9 cellular contexts compared by ENCODE assay signal in genomic region chr10:18610517-18610916, GRCh38. TPM values are rescaled to one million over a fixed set of nuclear protein-coding genes. Genes with fewer than 3 reads are reported as not detected.
DNase-seq lines count a peak whose midpoint lies in the region; ATAC-seq and TF ChIP-seq lines count a peak whose summit lies in the region.
"Had no signal": no experiment of that assay in that cellular context is flagged by ENCODE, and none has a peak within 500 bp of the region (broad histone marks: within the 10 kb centered on the region; RNA-seq: fewer than 3 reads in every experiment).

No MANE protein-coding gene starts in this region.

- no peaks in the 10 kb centered on the region for H3K27me3 ChIP-seq in endodermal cell (ENCODE audit: control insufficient read depth, insufficient read depth, low read length, poor library complexity, severe bottlenecking)
- H3K27me3 ChIP-seq in ovary = no peaks in the 10 kb centered on the region

- peaks cover 3% of the 10 kb centered on the region for H3K4me1 ChIP-seq in endodermal cell (ENCODE audit: control insufficient read depth, insufficient read depth, low read length)
- no peaks in the 10 kb centered on the region for H3K4me1 ChIP-seq in ovary (ENCODE audit: insufficient read depth)

- no peak for ATAC-seq in naive thymus-derived CD8-positive, alpha-beta T cell
- ATAC-seq in HG02571 (IDR thresholded peaks at IDR 0.05; ENCODE audit: unreplicated experiment) = no peak

- H3K9me3 ChIP-seq in endodermal cell (ENCODE audit: control insufficient read depth, low read length) (no peaks in the 10 kb centered on the region), ovary (no peaks in the 10 kb centered on the region)

- 76 to 85% methylated on average over 3 of the region's 3 CpGs for WGBS in endodermal cell (ENCODE audit: insufficient coverage in 1 of 2, insufficient read length in 1 of 2), 2 experiments
- WGBS in ovary, 3 donors = 65 to 68% (median 67%) methylated on average over 3 of the region's 3 CpGs

- H3K4me3 ChIP-seq in endodermal cell (ENCODE audit: low read length) (no peak overlapping the region), ovary (no peak overlapping the region)

- H3K9ac ChIP-seq in endodermal cell (ENCODE audit: extremely low read depth, low read length, poor library complexity, severe bottlenecking) = no peak overlapping the region

- H3K36me3 ChIP-seq in endodermal cell (ENCODE audit: control insufficient read depth, insufficient read depth, low read length) (peaks cover 40% of the 10 kb centered on the region), ovary (no peaks in the 10 kb centered on the region)

- peaks cover 27% of the 10 kb centered on the region for H3K36me3 Mint-ChIP-seq in endodermal cell (ENCODE audit: low read depth)
- peaks cover 6 to 66% (median 32%) of the 10 kb centered on the region in 3 donors for H3K36me3 Mint-ChIP-seq in naive thymus-derived CD8-positive, alpha-beta T cell

- intact Hi-C loops in ovary (cut with DNase I) = no loop called here

- POLR2A ChIA-PET in naive thymus-derived CD8-positive, alpha-beta T cell (lab: Charles Lee) = no interaction called here

- H3K4me1 Mint-ChIP-seq in endodermal cell = peaks cover 15% of the 10 kb centered on the region
- H3K4me1 Mint-ChIP-seq in naive thymus-derived CD8-positive, alpha-beta T cell = peaks cover 0 to 3% (median 0%) of the 10 kb centered on the region in 4 donors
- H3K4me1 Mint-ChIP-seq: central memory CD8-positive, alpha-beta T cell had no signal

- H3K27ac ChIP-seq in endodermal cell (ENCODE audit: low read depth, low read length) (no peak overlapping the region), ovary (no peak overlapping the region)

- H3K9me3 Mint-ChIP-seq in endodermal cell = no peaks in the 10 kb centered on the region
- H3K9me3 Mint-ChIP-seq in naive thymus-derived CD8-positive, alpha-beta T cell = no peaks in the 10 kb centered on the region
- H3K9me3 Mint-ChIP-seq: central memory CD8-positive, alpha-beta T cell had no signal

- TF ChIP-seq POLR2A in ovary (IDR thresholded peaks at IDR 0.05) = no peak

- no peak overlapping the region for H3K4me3 Mint-ChIP-seq in endodermal cell
- H3K4me3 Mint-ChIP-seq in naive thymus-derived CD8-positive, alpha-beta T cell = no peak overlapping the region
- H3K4me3 Mint-ChIP-seq: central memory CD8-positive, alpha-beta T cell had no signal

- TF ChIP-seq EP300 in ovary (IDR thresholded peaks at IDR 0.05) = no peak

- peak; percentile 32 for DNase-seq in DMS153 treated with DMSO at 0.1 percent for 48 hours (lab: John Stamatoyannopoulos, UW; ENCODE audit: unreplicated experiment)
- DNase-seq in NCI-H2227 treated with DMSO at 0.1 percent for 48 hours (lab: John Stamatoyannopoulos, UW) = peak; percentile 9
- DNase-seq in endodermal cell = peak; percentile 52
- DNase-seq in myocyte (ENCODE audit: low read depth) = peak; percentile 63
- no peak for DNase-seq in activated effector memory CD4-positive, alpha-beta T cell treated with Interleukin-2 at 50 U/mL for 16 hours
- no peak for DNase-seq in ovary
- no peak for DNase-seq in naive thymus-derived CD8-positive, alpha-beta T cell

- no peaks in the 10 kb centered on the region for H3K27me3 Mint-ChIP-seq in endodermal cell (ENCODE audit: insufficient read depth)
- no peaks in the 10 kb centered on the region for H3K27me3 Mint-ChIP-seq in naive thymus-derived CD8-positive, alpha-beta T cell
- H3K27me3 Mint-ChIP-seq: central memory CD8-positive, alpha-beta T cell had no signal

- peak overlapping the region; percentile 86 for H3K27ac Mint-ChIP-seq in endodermal cell
- H3K27ac Mint-ChIP-seq in naive thymus-derived CD8-positive, alpha-beta T cell = peak overlapping the region in 3 of 10 donors; percentile 19 to 58 (median 53)

- no peak for TF ChIP-seq CTCF in endodermal cell (conservative IDR thresholded peaks at IDR 0.05)
- TF ChIP-seq CTCF in ovary (IDR thresholded peaks at IDR 0.05) = no peak

RNA-seq across cellular contexts. Expression of gene NSUN6, which starts 40.9 kb away (rescaled TPM):
- total RNA-seq in endodermal cell (10 to 100 TPM; 10.6 to 15.4 TPM), myocyte (5.5 and 6.2 TPM in 2 replicates), ovary (10 to 100 TPM; 13.0 to 19.5 (median 15.5) TPM)
- polyA plus RNA-seq in endodermal cell (2013, experiment 1 of 2) = 18.4 TPM
- 15.6 TPM for polyA plus RNA-seq in endodermal cell (2013, experiment 2 of 2)
- polyA plus RNA-seq in myocyte (2012) = 4.4 TPM
- polyA plus RNA-seq in ovary = 1 to 10 TPM; 8.9 to 9.7 TPM
- 10 to 100 TPM; 39.6 to 42.4 TPM for total RNA-seq in naive thymus-derived CD8-positive, alpha-beta T cell
- 10 to 100 TPM in 1 of 3 donors, 1 to 10 TPM in 2; 5.3 to 10.8 (median 6.1) TPM for polyA plus RNA-seq in naive thymus-derived CD8-positive, alpha-beta T cell

RNA-seq across cellular contexts. Expression of gene ARL5B, which starts 48.7 kb away (rescaled TPM):
- 10 to 100 TPM; 44.8 to 55.4 TPM for total RNA-seq in endodermal cell
- polyA plus RNA-seq in endodermal cell (2013, experiment 1 of 2) = 47.9 TPM
- polyA plus RNA-seq in endodermal cell (2013, experiment 2 of 2) = 52.2 TPM
- 16.1 and 17.4 TPM in 2 replicates for total RNA-seq in myocyte
- 2.7 TPM for polyA plus RNA-seq in myocyte (2012)
- 10 to 100 TPM; 10.5 to 19.1 (median 13.0) TPM for total RNA-seq in ovary
- polyA plus RNA-seq in ovary = 1 to 10 TPM; 6.0 to 7.2 TPM
- total RNA-seq in naive thymus-derived CD8-positive, alpha-beta T cell = 10 to 100 TPM; 11.2 to 12.9 TPM
- polyA plus RNA-seq in naive thymus-derived CD8-positive, alpha-beta T cell = 1 to 10 TPM in 1 of 3 donors, under 1 TPM in 2; 0.72 to 1.9 (median 0.97) TPM

Comparison
In these comparisons a context has a peak if more than half of its experiments do, and no peak if none do; other contexts are left out.
1. DNase-seq: peak in DMS153 treated with DMSO at 0.1 percent for 48 hours (single experiment), NCI-H2227 treated with DMSO at 0.1 percent for 48 hours (single experiment), endodermal cell (single experiment) and myocyte (single experiment); none in activated effector memory CD4-positive, alpha-beta T cell treated with Interleukin-2 at 50 U/mL for 16 hours (single experiment), ovary (0 of 5) and naive thymus-derived CD8-positive, alpha-beta T cell (0 of 10).